Comparison of ENCODE assay signal across 1 cellular context in genomic region chr6:9025223-9025622, GRCh38.
TF ChIP-seq lines count a peak whose summit lies in the region.

No MANE protein-coding gene starts in this region.

TF ChIP-seq in HepG2, 621 proteins besides CTCF, POLR2A, EP300 and RAD21:
- TF ChIP-seq, protein P1, sequence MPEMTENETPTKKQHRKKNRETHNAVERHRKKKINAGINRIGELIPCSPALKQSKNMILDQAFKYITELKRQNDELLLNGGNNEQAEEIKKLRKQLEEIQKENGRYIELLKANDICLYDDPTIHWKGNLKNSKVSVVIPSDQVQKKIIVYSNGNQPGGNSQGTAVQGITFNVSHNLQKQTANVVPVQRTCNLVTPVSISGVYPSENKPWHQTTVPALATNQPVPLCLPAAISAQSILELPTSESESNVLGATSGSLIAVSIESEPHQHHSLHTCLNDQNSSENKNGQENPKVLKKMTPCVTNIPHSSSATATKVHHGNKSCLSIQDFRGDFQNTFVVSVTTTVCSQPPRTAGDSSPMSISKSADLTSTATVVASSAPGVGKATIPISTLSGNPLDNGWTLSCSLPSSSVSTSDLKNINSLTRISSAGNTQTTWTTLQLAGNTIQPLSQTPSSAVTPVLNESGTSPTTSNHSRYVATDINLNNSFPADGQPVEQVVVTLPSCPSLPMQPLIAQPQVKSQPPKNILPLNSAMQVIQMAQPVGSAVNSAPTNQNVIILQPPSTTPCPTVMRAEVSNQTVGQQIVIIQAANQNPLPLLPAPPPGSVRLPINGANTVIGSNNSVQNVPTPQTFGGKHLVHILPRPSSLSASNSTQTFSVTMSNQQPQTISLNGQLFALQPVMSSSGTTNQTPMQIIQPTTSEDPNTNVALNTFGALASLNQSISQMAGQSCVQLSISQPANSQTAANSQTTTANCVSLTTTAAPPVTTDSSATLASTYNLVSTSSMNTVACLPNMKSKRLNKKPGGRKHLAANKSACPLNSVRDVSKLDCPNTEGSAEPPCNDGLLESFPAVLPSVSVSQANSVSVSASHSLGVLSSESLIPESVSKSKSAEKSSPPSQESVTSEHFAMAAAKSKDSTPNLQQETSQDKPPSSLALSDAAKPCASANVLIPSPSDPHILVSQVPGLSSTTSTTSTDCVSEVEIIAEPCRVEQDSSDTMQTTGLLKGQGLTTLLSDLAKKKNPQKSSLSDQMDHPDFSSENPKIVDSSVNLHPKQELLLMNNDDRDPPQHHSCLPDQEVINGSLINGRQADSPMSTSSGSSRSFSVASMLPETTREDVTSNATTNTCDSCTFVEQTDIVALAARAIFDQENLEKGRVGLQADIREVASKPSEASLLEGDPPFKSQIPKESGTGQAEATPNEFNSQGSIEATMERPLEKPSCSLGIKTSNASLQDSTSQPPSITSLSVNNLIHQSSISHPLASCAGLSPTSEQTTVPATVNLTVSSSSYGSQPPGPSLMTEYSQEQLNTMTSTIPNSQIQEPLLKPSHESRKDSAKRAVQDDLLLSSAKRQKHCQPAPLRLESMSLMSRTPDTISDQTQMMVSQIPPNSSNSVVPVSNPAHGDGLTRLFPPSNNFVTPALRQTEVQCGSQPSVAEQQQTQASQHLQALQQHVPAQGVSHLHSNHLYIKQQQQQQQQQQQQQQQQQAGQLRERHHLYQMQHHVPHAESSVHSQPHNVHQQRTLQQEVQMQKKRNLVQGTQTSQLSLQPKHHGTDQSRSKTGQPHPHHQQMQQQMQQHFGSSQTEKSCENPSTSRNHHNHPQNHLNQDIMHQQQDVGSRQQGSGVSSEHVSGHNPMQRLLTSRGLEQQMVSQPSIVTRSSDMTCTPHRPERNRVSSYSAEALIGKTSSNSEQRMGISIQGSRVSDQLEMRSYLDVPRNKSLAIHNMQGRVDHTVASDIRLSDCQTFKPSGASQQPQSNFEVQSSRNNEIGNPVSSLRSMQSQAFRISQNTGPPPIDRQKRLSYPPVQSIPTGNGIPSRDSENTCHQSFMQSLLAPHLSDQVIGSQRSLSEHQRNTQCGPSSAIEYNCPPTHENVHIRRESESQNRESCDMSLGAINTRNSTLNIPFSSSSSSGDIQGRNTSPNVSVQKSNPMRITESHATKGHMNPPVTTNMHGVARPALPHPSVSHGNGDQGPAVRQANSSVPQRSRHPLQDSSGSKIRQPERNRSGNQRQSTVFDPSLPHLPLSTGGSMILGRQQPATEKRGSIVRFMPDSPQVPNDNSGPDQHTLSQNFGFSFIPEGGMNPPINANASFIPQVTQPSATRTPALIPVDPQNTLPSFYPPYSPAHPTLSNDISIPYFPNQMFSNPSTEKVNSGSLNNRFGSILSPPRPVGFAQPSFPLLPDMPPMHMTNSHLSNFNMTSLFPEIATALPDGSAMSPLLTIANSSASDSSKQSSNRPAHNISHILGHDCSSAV (CRISPR knock-in tag; IDR thresholded peaks at IDR 0.05; ENCODE audit: borderline replicate concordance), result no peak
- TF ChIP-seq GFI1 (CRISPR knock-in tag; IDR thresholded peaks at IDR 0.05; ENCODE audit: borderline replicate concordance) (no peak), KMT2A (CRISPR knock-in tag; IDR thresholded peaks at IDR 0.05) (no peak), NFYC (CRISPR knock-in tag; IDR thresholded peaks at IDR 0.05) (no peak), IKZF1 (IDR thresholded peaks at IDR 0.05) (no peak), ZNF281 (CRISPR knock-in tag; IDR thresholded peaks at IDR 0.05; ENCODE audit: borderline replicate concordance) (no peak), RELA (CRISPR knock-in tag; IDR thresholded peaks at IDR 0.05) (no peak)
